ENCODE assay signal across 1 cellular context in the genomic region with DNA sequence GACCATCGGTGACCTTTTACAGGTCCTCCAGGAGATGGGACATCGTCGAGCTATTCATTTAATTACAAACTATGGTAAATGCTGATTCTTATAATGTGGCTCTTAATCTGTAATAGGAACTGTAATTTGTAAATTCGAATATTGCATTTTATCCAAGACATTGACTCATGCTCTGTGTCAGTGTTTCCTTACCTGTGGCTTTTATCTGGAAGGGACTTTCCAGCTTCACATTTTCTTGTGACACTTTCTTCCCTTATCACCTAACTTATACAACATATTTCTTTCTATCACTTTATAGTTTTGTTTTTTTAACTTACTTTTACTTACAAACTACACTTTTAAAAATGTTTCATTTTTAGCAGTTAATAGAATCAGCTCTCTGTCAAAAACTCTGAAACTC.
TF ChIP-seq lines count a peak whose summit lies in the region.

No MANE protein-coding gene starts in this region.

TF ChIP-seq in GM12878, 131 proteins besides CTCF, POLR2A, EP300 and RAD21 (continued from another document):
- TF ChIP-seq, protein P1, sequence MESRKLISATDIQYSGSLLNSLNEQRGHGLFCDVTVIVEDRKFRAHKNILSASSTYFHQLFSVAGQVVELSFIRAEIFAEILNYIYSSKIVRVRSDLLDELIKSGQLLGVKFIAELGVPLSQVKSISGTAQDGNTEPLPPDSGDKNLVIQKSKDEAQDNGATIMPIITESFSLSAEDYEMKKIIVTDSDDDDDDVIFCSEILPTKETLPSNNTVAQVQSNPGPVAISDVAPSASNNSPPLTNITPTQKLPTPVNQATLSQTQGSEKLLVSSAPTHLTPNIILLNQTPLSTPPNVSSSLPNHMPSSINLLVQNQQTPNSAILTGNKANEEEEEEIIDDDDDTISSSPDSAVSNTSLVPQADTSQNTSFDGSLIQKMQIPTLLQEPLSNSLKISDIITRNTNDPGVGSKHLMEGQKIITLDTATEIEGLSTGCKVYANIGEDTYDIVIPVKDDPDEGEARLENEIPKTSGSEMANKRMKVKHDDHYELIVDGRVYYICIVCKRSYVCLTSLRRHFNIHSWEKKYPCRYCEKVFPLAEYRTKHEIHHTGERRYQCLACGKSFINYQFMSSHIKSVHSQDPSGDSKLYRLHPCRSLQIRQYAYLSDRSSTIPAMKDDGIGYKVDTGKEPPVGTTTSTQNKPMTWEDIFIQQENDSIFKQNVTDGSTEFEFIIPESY (IDR thresholded peaks at IDR 0.05): no peak
- TF ChIP-seq RB1 (IDR thresholded peaks at IDR 0.05; ENCODE audit: borderline replicate concordance) (no peak), SRF (IDR thresholded peaks at IDR 0.05; ENCODE audit: low read depth in 2 of 2, low read length in 2 of 2) (no peak), ATF2 (IDR thresholded peaks at IDR 0.05; ENCODE audit: low read length) (no peak), RELB (IDR thresholded peaks at IDR 0.05; ENCODE audit: low read depth) (peak; percentile 73), EED (IDR thresholded peaks at IDR 0.05; ENCODE audit: low read depth) (no peak), SIX5 (IDR thresholded peaks at IDR 0.05; ENCODE audit: low read depth, low read length, severe bottlenecking) (no peak)
- TF ChIP-seq, protein P2, sequence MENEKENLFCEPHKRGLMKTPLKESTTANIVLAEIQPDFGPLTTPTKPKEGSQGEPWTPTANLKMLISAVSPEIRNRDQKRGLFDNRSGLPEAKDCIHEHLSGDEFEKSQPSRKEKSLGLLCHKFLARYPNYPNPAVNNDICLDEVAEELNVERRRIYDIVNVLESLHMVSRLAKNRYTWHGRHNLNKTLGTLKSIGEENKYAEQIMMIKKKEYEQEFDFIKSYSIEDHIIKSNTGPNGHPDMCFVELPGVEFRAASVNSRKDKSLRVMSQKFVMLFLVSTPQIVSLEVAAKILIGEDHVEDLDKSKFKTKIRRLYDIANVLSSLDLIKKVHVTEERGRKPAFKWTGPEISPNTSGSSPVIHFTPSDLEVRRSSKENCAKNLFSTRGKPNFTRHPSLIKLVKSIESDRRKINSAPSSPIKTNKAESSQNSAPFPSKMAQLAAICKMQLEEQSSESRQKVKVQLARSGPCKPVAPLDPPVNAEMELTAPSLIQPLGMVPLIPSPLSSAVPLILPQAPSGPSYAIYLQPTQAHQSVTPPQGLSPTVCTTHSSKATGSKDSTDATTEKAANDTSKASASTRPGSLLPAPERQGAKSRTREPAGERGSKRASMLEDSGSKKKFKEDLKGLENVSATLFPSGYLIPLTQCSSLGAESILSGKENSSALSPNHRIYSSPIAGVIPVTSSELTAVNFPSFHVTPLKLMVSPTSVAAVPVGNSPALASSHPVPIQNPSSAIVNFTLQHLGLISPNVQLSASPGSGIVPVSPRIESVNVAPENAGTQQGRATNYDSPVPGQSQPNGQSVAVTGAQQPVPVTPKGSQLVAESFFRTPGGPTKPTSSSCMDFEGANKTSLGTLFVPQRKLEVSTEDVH (IDR thresholded peaks at IDR 0.05; ENCODE audit: low read depth, partially characterized antibody): no peak
